In the genomic region with DNA sequence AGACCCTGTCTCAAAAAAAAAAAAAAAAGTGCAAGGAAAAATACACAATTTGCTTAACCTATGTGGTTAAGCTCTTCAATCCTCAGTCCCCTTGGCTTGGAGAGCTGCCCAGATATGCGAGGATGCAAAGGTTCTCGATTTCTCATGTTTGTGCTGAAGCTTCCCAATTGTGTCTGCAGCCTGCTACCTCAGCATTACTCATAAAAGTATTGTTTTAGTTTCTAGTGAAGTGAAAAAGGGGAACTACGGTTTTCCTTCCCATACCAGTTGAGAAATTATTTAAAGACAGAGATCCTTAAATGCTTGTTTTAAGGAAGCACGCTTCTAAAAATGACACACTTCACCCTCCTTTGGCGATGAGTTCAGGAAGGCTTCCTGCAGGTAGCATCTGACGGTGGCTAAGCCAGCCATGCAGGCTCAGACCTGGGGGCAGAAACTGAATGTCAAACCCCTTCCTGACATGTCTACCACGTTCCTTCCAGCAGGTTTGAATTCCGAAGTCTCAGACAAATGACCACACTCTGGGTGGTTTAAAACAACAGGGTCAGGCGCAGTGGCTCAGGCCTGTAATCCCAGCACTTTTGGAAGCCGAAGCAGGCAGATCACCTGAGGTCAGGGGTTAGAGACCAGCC, we compare ENCODE assay signal across 9 cellular contexts. TPM values are rescaled to one million over a fixed set of nuclear protein-coding genes. Genes with fewer than 3 reads are reported as not detected.
DNase-seq lines count a peak whose midpoint lies in the region; FAIRE-seq and TF ChIP-seq lines count a peak whose summit lies in the region.
"Had no signal": no experiment of that assay in that cellular context is flagged by ENCODE, and none has a peak within 500 bp of the region (broad histone marks: within the 10 kb centered on the region; RNA-seq: fewer than 3 reads in every experiment).

No MANE protein-coding gene starts in this region.

- H3K9me3 Mint-ChIP-seq in activated naive CD4-positive, alpha-beta T cell treated with anti-CD3 and anti-CD28 coated beads for 36 hours: peaks cover 2% of the 10 kb centered on the region

- H3K4me1 ChIP-seq in testis (no peaks in the 10 kb centered on the region), small intestine (ENCODE audit: control insufficient read depth in 2 of 2, insufficient read depth in 1 of 2, low read depth in 1 of 2, low read length in 1 of 2) (no peaks in the 10 kb centered on the region)

- no peak for FAIRE-seq in small intestine (lab: Jason Lieb, UNC)

- no peak for TF ChIP-seq POLR2A in testis (IDR thresholded peaks at IDR 0.05)

- H3K27ac ChIP-seq in testis (no peak overlapping the region), small intestine (ENCODE audit: low read depth in 1 of 2, low read length in 1 of 2) (no peak overlapping the region)

- intact Hi-C loops in activated naive CD4-positive, alpha-beta T cell treated with anti-CD3 and anti-CD28 coated beads for 36 hours (cut with micrococcal nuclease): no loop called here
- intact Hi-C loops in testis (cut with DNase I; ENCODE audit: low total_unique reads): no loop called here

- peaks cover 59% of the 10 kb centered on the region for H3K4me1 Mint-ChIP-seq in activated naive CD4-positive, alpha-beta T cell treated with anti-CD3 and anti-CD28 coated beads for 36 hours (ENCODE audit: low read depth)

- TF ChIP-seq CTCF in epithelial cell of esophagus (IDR thresholded peaks at IDR 0.05; ENCODE audit: insufficient read depth, low read depth, low read length, missing control alignments) (no peak), testis (IDR thresholded peaks at IDR 0.05) (no peak)

- peaks cover 6% of the 10 kb centered on the region for H3K36me3 Mint-ChIP-seq in activated naive CD4-positive, alpha-beta T cell treated with anti-CD3 and anti-CD28 coated beads for 36 hours (ENCODE audit: low read depth)

- CTCF ChIA-PET in activated naive CD4-positive, alpha-beta T cell treated with anti-CD3 and anti-CD28 coated beads for 36 hours (lab: Charles Lee): interaction anchor here (0.6 kb wide), 1 partner anchor 87 kb away, joined by 5 read pairs; no protein-coding TSS in a partner anchor

- H3K27me3 Mint-ChIP-seq in activated naive CD4-positive, alpha-beta T cell treated with anti-CD3 and anti-CD28 coated beads for 36 hours (ENCODE audit: low read depth): no peaks in the 10 kb centered on the region
- H3K27me3 Mint-ChIP-seq: CD4-positive, CD25-positive, alpha-beta regulatory T cell had no signal

- H3K36me3 ChIP-seq in MG63: no peaks in the 10 kb centered on the region
- no peaks in the 10 kb centered on the region for H3K36me3 ChIP-seq in testis (ENCODE audit: low read depth, missing control alignments)
- no peaks in the 10 kb centered on the region for H3K36me3 ChIP-seq in small intestine (ENCODE audit: control insufficient read depth in 2 of 2, insufficient read depth in 2 of 2, low read length in 2 of 2)

- peak overlapping the region; percentile 16 for H3K4me3 Mint-ChIP-seq in activated naive CD4-positive, alpha-beta T cell treated with anti-CD3 and anti-CD28 coated beads for 36 hours
- H3K4me3 Mint-ChIP-seq: CD4-positive, CD25-positive, alpha-beta regulatory T cell had no signal

- H3K4me3 ChIP-seq in MG63: no peak overlapping the region
- H3K4me3 ChIP-seq in epithelial cell of esophagus (ENCODE audit: low read length): no peak overlapping the region
- no peak overlapping the region for H3K4me3 ChIP-seq in testis
- no peak overlapping the region for H3K4me3 ChIP-seq in small intestine (ENCODE audit: low read depth in 1 of 2, low read length in 2 of 2)

- peak overlapping the region; percentile 92 for H3K27ac Mint-ChIP-seq in activated naive CD4-positive, alpha-beta T cell treated with anti-CD3 and anti-CD28 coated beads for 36 hours
- H3K27ac Mint-ChIP-seq: CD4-positive, CD25-positive, alpha-beta regulatory T cell had no signal

- peak; percentile 65 for DNase-seq in activated naive CD4-positive, alpha-beta T cell treated with anti-CD3 and anti-CD28 coated beads for 36 hours
- no peak for DNase-seq in activated naive CD4-positive, alpha-beta T cell treated with anti-CD3 and anti-CD28 coated beads, Interleukin-2, amount 50 U/mL, for 16 hours
- DNase-seq in MG63: peak; percentile 70
- peak; percentile 55 for DNase-seq in epithelial cell of esophagus (ENCODE audit: low read depth)
- peak; percentile 29 for DNase-seq in testis
- DNase-seq in small intestine: no peak
- no peak for DNase-seq in COLO668 (lab: John Stamatoyannopoulos, UW; ENCODE audit: unreplicated experiment)
- DNase-seq in DMS114 treated with DMSO at 0.1 percent for 48 hours (lab: John Stamatoyannopoulos, UW; ENCODE audit: unreplicated experiment): no peak
- DNase-seq: CD4-positive, CD25-positive, alpha-beta regulatory T cell had no signal

- H3K9me3 ChIP-seq in MG63 (no peaks in the 10 kb centered on the region), testis (no peaks in the 10 kb centered on the region), small intestine (ENCODE audit: control insufficient read depth, low read depth) (no peaks in the 10 kb centered on the region)

- 71 to 79% methylated on average over 9 to 10 of the region's 10 CpGs for WGBS in testis, 2 donors
- 66 to 70% (median 67%) methylated on average over 10 of the region's 10 CpGs for WGBS in small intestine, 3 donors

- H3K27me3 ChIP-seq in MG63 (no peaks in the 10 kb centered on the region), testis (no peaks in the 10 kb centered on the region), small intestine (ENCODE audit: control insufficient read depth in 2 of 2, insufficient read depth in 2 of 2, low read length in 2 of 2) (no peaks in the 10 kb centered on the region)

RNA-seq across cellular contexts. Expression of a gene that starts 47.9 kb away (rescaled TPM):
- 1 to 10 TPM; 3.6 to 3.7 TPM for total RNA-seq in activated naive CD4-positive, alpha-beta T cell treated with anti-CD3 and anti-CD28 coated beads for 36 hours
- total RNA-seq in MG63 (2014; rRNA removed; shearing (Covaris generic); ENCODE audit: low replicate concordance): not detected in 2 replicates
- 10 to 100 TPM; 18.3 to 45.6 TPM for total RNA-seq in testis
- polyA plus RNA-seq in testis (ENCODE audit: insufficient read depth, low read depth, low replicate concordance) (36.2 TPM), small intestine (1 to 10 TPM in 2 of 3 donors, under 1 TPM in 1; 0.67 to 6.2 (median 4.1) TPM)
- total RNA-seq: CD4-positive, CD25-positive, alpha-beta regulatory T cell had no signal

Comparison
In these comparisons a context has a peak if more than half of its experiments do, and no peak if none do; other contexts are left out.
1. DNase-seq: peak in activated naive CD4-positive, alpha-beta T cell treated with anti-CD3 and anti-CD28 coated beads for 36 hours (single experiment), MG63 (single experiment), epithelial cell of esophagus (single experiment) and testis (single experiment); none in activated naive CD4-positive, alpha-beta T cell treated with anti-CD3 and anti-CD28 coated beads, Interleukin-2, amount 50 U/mL, for 16 hours (single experiment), small intestine (single experiment), COLO668 (single experiment) and DMS114 treated with DMSO at 0.1 percent for 48 hours (single experiment).
2. RNA of a gene that starts 47.9 kb away (total RNA-seq): 18.3 to 45.6 TPM in testis; 3.6 to 3.7 TPM in activated naive CD4-positive, alpha-beta T cell treated with anti-CD3 and anti-CD28 coated beads for 36 hours and not detected in MG63; every median in the first group is over 4 times any median in the second.